In the genomic region with DNA sequence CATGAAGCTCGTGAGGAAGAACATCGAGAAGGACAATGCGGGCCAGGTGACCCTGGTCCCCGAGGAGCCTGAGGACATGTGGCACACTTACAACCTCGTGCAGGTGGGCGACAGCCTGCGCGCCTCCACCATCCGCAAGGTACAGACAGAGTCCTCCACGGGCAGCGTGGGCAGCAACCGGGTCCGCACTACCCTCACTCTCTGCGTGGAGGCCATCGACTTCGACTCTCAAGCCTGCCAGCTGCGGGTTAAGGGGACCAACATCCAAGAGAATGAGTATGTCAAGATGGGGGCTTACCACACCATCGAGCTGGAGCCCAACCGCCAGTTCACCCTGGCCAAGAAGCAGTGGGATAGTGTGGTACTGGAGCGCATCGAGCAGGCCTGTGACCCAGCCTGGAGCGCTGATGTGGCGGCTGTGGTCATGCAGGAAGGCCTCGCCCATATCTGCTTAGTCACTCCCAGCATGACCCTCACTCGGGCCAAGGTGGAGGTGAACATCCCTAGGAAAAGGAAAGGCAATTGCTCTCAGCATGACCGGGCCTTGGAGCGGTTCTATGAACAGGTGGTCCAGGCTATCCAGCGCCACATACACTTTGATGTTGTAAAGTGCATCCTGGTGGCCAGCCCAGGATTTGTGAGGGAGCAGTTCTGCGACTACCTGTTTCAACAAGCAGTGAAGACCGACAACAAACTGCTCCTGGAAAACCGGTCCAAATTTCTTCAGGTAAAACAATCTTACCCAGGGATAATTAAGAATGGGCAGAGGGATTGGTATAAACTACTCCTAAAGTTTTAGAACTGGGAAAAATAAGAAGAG, we compare ENCODE assay signal across 8 cellular contexts. TPM values are rescaled to one million over a fixed set of nuclear protein-coding genes. Genes with fewer than 3 reads are reported as not detected.
DNase-seq lines count a peak whose midpoint lies in the region; FAIRE-seq and TF ChIP-seq lines count a peak whose summit lies in the region.

No MANE protein-coding gene starts in this region.

- H3K4me3 ChIP-seq in MG63 (peak overlapping the region; percentile 82), kidney epithelial cell (ENCODE audit: low read depth, low read length) (peak overlapping the region; percentile 58)

- no peak for FAIRE-seq in GM12891 (lab: Jason Lieb, UNC)

- peaks cover 64% of the 10 kb centered on the region for H3K4me1 Mint-ChIP-seq in chondrocyte (ENCODE audit: low read depth)

- H3K27me3 ChIP-seq in MG63 = no peaks in the 10 kb centered on the region
- H3K27me3 ChIP-seq in kidney epithelial cell (ENCODE audit: control insufficient read depth, insufficient read depth, low read length) = no peaks in the 10 kb centered on the region

- no peaks in the 10 kb centered on the region for H3K27me3 Mint-ChIP-seq in chondrocyte (ENCODE audit: low read depth)

- peaks cover 47% of the 10 kb centered on the region for H3K36me3 ChIP-seq in MG63
- H3K36me3 ChIP-seq in kidney epithelial cell (ENCODE audit: control insufficient read depth, insufficient read depth, low read length) = no peaks in the 10 kb centered on the region

- peak; percentile 46 for TF ChIP-seq CTCF in chondrocyte (IDR thresholded peaks at IDR 0.05)
- peak; percentile 5 for TF ChIP-seq CTCF in kidney epithelial cell (IDR thresholded peaks at IDR 0.05; ENCODE audit: insufficient read depth, low read length, poor library complexity, severe bottlenecking)

- peak overlapping the region; percentile 90 for H3K4me3 Mint-ChIP-seq in chondrocyte (ENCODE audit: unreplicated experiment)

- H3K27ac Mint-ChIP-seq in chondrocyte (ENCODE audit: unreplicated experiment) = peak overlapping the region; percentile 98

- H3K36me3 Mint-ChIP-seq in chondrocyte (ENCODE audit: low read depth) = peaks cover 34% of the 10 kb centered on the region

- H3K9me3 ChIP-seq in MG63 = no peaks in the 10 kb centered on the region

- TF ChIP-seq POLR2A in GM12891 (IDR thresholded peaks at IDR 0.05; ENCODE audit: low read depth, low read length) = no peak

- H3K9me3 Mint-ChIP-seq in chondrocyte (ENCODE audit: low read depth) = no peaks in the 10 kb centered on the region

- DNase-seq in GM12891 (ENCODE audit: insufficient read length, low spot score) = no peak
- DNase-seq in HCEC 1CT = peak; percentile 85
- peak; percentile 88 for DNase-seq in MG63
- DNase-seq in activated CD4-positive, CD25-positive, alpha-beta regulatory T cell treated with anti-CD3 and anti-CD28 coated beads, Interleukin-2, amount 50 U/mL, for 72 hours = peak; percentile 67
- DNase-seq in chondrocyte (ENCODE audit: low spot score) = peak; percentile 93
- DNase-seq in kidney epithelial cell (ENCODE audit: low read depth) = peak; percentile 60
- peak; percentile 8 to 20 for DNase-seq in stimulated activated CD4-positive, alpha-beta T cell treated with anti-CD3 and anti-CD28 coated beads, Interleukin-15, amount 100 ng/mL, for 1 hour (ENCODE audit: low read depth in 1 of 2, low spot score in 1 of 2)
- no peak for DNase-seq in occipital lobe (lab: John Stamatoyannopoulos, UW)

TF ChIP-seq in GM12891, 5 proteins besides CTCF, POLR2A, EP300 and RAD21:
- 0 out of 2 replicates have a peak, but pooled peaks have one; percentile 2 for TF ChIP-seq POLR2AphosphoS5 (IDR thresholded peaks at IDR 0.05; ENCODE audit: low read depth, low read length)
- no peak for TF ChIP-seq SPI1 (IDR thresholded peaks at IDR 0.05; ENCODE audit: low read depth, low read length)
- no peak for TF ChIP-seq POU2F2 (IDR thresholded peaks at IDR 0.05; ENCODE audit: low read depth, low read length)

RNA-seq across cellular contexts. Expression of gene ITGA1, which starts 12.9 kb away (rescaled TPM):
- 2.1 TPM for polyA plus RNA-seq in GM12891 (2012; ENCODE audit: low read depth, missing spikeins)
- total RNA-seq in MG63 (2014; rRNA removed; shearing (Covaris generic); ENCODE audit: low replicate concordance) = 0.69 and 1.4 TPM in 2 replicates
- total RNA-seq in chondrocyte (228 to 346 TPM (median 340 TPM) in 3 replicates), kidney epithelial cell (10.0 and 20.0 TPM in 2 replicates), occipital lobe (7.2 TPM)

RNA-seq across cellular contexts. Expression of gene PELO, which starts 12.9 kb away (rescaled TPM):
- 6.0 TPM for polyA plus RNA-seq in GM12891 (2012; ENCODE audit: low read depth, missing spikeins)
- 15.8 and 23.9 TPM in 2 replicates for total RNA-seq in MG63 (2014; rRNA removed; shearing (Covaris generic); ENCODE audit: low replicate concordance)
- total RNA-seq in chondrocyte (133 to 154 TPM (median 134 TPM) in 3 replicates), kidney epithelial cell (19.0 and 23.9 TPM in 2 replicates), occipital lobe (36.2 TPM)

Comparison
In these comparisons a context has a peak if more than half of its experiments do, and no peak if none do; other contexts are left out.
1. DNase-seq: peak in HCEC 1CT (single experiment), MG63 (single experiment), activated CD4-positive, CD25-positive, alpha-beta regulatory T cell treated with anti-CD3 and anti-CD28 coated beads, Interleukin-2, amount 50 U/mL, for 72 hours (single experiment), chondrocyte (single experiment), kidney epithelial cell (single experiment) and stimulated activated CD4-positive, alpha-beta T cell treated with anti-CD3 and anti-CD28 coated beads, Interleukin-15, amount 100 ng/mL, for 1 hour (2 of 2); none in GM12891 (single experiment) and occipital lobe (single experiment).
2. RNA of gene ITGA1, which starts 12.9 kb away (total RNA-seq): 228 to 346 TPM in chondrocyte; 10.0 to 20.0 TPM in kidney epithelial cell, 7.2 TPM in occipital lobe (single experiment) and 0.69 to 1.4 TPM in MG63; every median in the first group is over 10 times any median in the second.